Comparison of ENCODE assay signal across 15 cellular contexts in genomic region chr5:403995-404394, GRCh38.
"Had no signal": no experiment of that assay in that cellular context is flagged by ENCODE, and none has a peak within 500 bp of the region (broad histone marks: within the 10 kb centered on the region; RNA-seq: fewer than 3 reads in every experiment).

No MANE protein-coding gene starts in this region.

- H3K4me3 Mint-ChIP-seq: activated CD4-positive, alpha-beta T cell treated with anti-CD3 and anti-CD28 coated beads for 36 hours; activated naive CD8-positive, alpha-beta T cell treated with anti-CD3 and anti-CD28 coated beads, Interleukin-2, amount 10 ng/mL, durations not matched to agents 7 days and 5 days; immature natural killer cell; naive thymus-derived CD4-positive, alpha-beta T cell; stimulated activated naive CD8-positive, alpha-beta T cell treated with anti-CD3 and anti-CD28 coated beads, Interleukin-15, Interleukin-2, amounts not matched to agents 100 ng/mL and 50 ng/mL, for 24 hours had no signal

- H3K27ac ChIP-seq: breast epithelium, dorsolateral prefrontal cortex, right lobe of liver had no signal

- H3K36me3 ChIP-seq: breast epithelium, right lobe of liver had no signal

- H3K27ac Mint-ChIP-seq: activated CD4-positive, alpha-beta T cell treated with anti-CD3 and anti-CD28 coated beads for 36 hours; activated naive CD8-positive, alpha-beta T cell treated with anti-CD3 and anti-CD28 coated beads, Interleukin-2, amount 10 ng/mL, durations not matched to agents 7 days and 5 days; immature natural killer cell; naive thymus-derived CD4-positive, alpha-beta T cell; stimulated activated naive CD8-positive, alpha-beta T cell treated with anti-CD3 and anti-CD28 coated beads, Interleukin-15, Interleukin-2, amounts not matched to agents 100 ng/mL and 50 ng/mL, for 24 hours had no signal

- H3K9me3 Mint-ChIP-seq: activated naive CD8-positive, alpha-beta T cell treated with anti-CD3 and anti-CD28 coated beads, Interleukin-2, amount 10 ng/mL, durations not matched to agents 7 days and 5 days; immature natural killer cell; stimulated activated naive CD8-positive, alpha-beta T cell treated with anti-CD3 and anti-CD28 coated beads, Interleukin-15, Interleukin-2, amounts not matched to agents 100 ng/mL and 50 ng/mL, for 24 hours had no signal

- H3K4me3 ChIP-seq: breast epithelium, dorsolateral prefrontal cortex, lung, right lobe of liver had no signal

- H3K27me3 Mint-ChIP-seq: activated naive CD8-positive, alpha-beta T cell treated with anti-CD3 and anti-CD28 coated beads, Interleukin-2, amount 10 ng/mL, durations not matched to agents 7 days and 5 days had no signal

- H3K4me1 Mint-ChIP-seq: immature natural killer cell had no signal

- DNase-seq: activated CD4-positive, alpha-beta T cell treated with anti-CD3 and anti-CD28 coated beads for 36 hours; activated gamma-delta T cell; activated naive CD8-positive, alpha-beta T cell treated with anti-CD3 and anti-CD28 coated beads, Interleukin-2, amount 10 ng/mL, durations not matched to agents 7 days and 5 days; anterior cingulate cortex; foreskin fibroblast; glutamatergic neuron; immature natural killer cell; naive thymus-derived CD4-positive, alpha-beta T cell; right lobe of liver; T-helper 9 cell had no signal

- H3K4me1 ChIP-seq: breast epithelium, right lobe of liver had no signal

- H3K27me3 ChIP-seq: right lobe of liver had no signal

- H3K9me3 ChIP-seq: breast epithelium, right lobe of liver had no signal

- ATAC-seq: activated CD4-positive, alpha-beta T cell treated with anti-CD3 and anti-CD28 coated beads for 36 hours; esophagus mucosa; naive thymus-derived CD4-positive, alpha-beta T cell; right lobe of liver had no signal
